ENCODE assay signal across 8 cellular contexts in genomic region chr17:42252528-42253172, GRCh38. TPM values are rescaled to one million over a fixed set of nuclear protein-coding genes. Genes with fewer than 3 reads are reported as not detected.
DNase-seq lines count a peak whose midpoint lies in the region; ATAC-seq lines count a peak whose summit lies in the region.
"Had no signal": no experiment of that assay in that cellular context is flagged by ENCODE, and none has a peak within 500 bp of the region (broad histone marks: within the 10 kb centered on the region; RNA-seq: fewer than 3 reads in every experiment).

No MANE protein-coding gene starts in this region.

- H3K4me1 Mint-ChIP-seq in T-cell, result peaks cover 75 to 79% (median 76%) of the 10 kb centered on the region in 3 donors
- peaks cover 40 to 57% of the 10 kb centered on the region in 2 donors for H3K4me1 Mint-ChIP-seq in effector memory CD8-positive, alpha-beta T cell (ENCODE audit: low read depth in 2 of 2)

- no peak for ATAC-seq in T-cell (replicated peaks in 1 of 4)
- ATAC-seq in effector memory CD8-positive, alpha-beta T cell (replicated peaks), result no peak

- H3K36me3 Mint-ChIP-seq in T-cell, result peaks cover 10% of the 10 kb centered on the region
- H3K36me3 Mint-ChIP-seq in effector memory CD8-positive, alpha-beta T cell (ENCODE audit: insufficient read depth), result peaks cover 26% of the 10 kb centered on the region

- H3K9me3 Mint-ChIP-seq in T-cell, result no peaks in the 10 kb centered on the region
- no peaks in the 10 kb centered on the region for H3K9me3 Mint-ChIP-seq in effector memory CD8-positive, alpha-beta T cell

- H3K27me3 Mint-ChIP-seq in T-cell, result no peaks in the 10 kb centered on the region
- H3K27me3 Mint-ChIP-seq in effector memory CD8-positive, alpha-beta T cell, result no peaks in the 10 kb centered on the region

- H3K4me3 Mint-ChIP-seq in T-cell, result peak overlapping the region in 1 of 3 donors; percentile 11
- peak overlapping the region in 1 of 2 donors; percentile 3 for H3K4me3 Mint-ChIP-seq in effector memory CD8-positive, alpha-beta T cell

- peak; percentile 32 for DNase-seq in HPDE6-E6E7 (ENCODE audit: extremely low spot score)
- DNase-seq in T-cell, result no peak
- DNase-seq in effector memory CD8-positive, alpha-beta T cell, result no peak
- DNase-seq in pulmonary artery endothelial cell (ENCODE audit: low read depth, low spot score), result peak; percentile 64
- no peak for DNase-seq in NCI-H1930 (lab: John Stamatoyannopoulos, UW)
- DNase-seq in NCI-H2029 treated with DMSO at 0.1 percent for 48 hours (lab: John Stamatoyannopoulos, UW), result no peak
- no peak for DNase-seq in NCI-H2081 treated with DMSO at 0.1 percent for 48 hours (lab: John Stamatoyannopoulos, UW)
- DNase-seq: testis had no signal

- CTCF ChIA-PET in T-cell (lab: Charles Lee), result interaction anchor here in 1 of 2 donors (0.9 to 1.5 kb wide), 2 partner anchors 11 to 22 kb away, joined by 3 to 5 read pairs; no protein-coding TSS in a partner anchor

- H3K27ac Mint-ChIP-seq in T-cell, result peak overlapping the region; percentile 88 to 92
- peak overlapping the region; percentile 74 to 100 for H3K27ac Mint-ChIP-seq in effector memory CD8-positive, alpha-beta T cell

- POLR2A ChIA-PET in T-cell (lab: Charles Lee), result interaction anchor here in 1 of 2 donors (0.6 to 1.5 kb wide), 3 partner anchors 15 to 29 kb away, joined by 3 to 12 read pairs (median 5); no protein-coding TSS in a partner anchor

RNA-seq across cellular contexts. Expression of gene STAT5B, which starts 23.5 kb away (rescaled TPM):
- 100 to 1,000 TPM; 178 to 205 (median 186) TPM for total RNA-seq in T-cell
- total RNA-seq in pulmonary artery endothelial cell, result 48.5 and 54.3 TPM in 2 replicates

RNA-seq across cellular contexts. Expression of gene STAT5A, which starts 35.6 kb away (rescaled TPM):
- total RNA-seq in T-cell (100 to 1,000 TPM; 141 to 160 (median 147) TPM), pulmonary artery endothelial cell (33.9 and 36.1 TPM in 2 replicates)

RNA-seq across cellular contexts. Expression of gene GHDC, which starts 58.4 kb away (rescaled TPM):
- total RNA-seq in T-cell, result 10 to 100 TPM; 15.8 to 26.2 (median 22.5) TPM
- total RNA-seq in pulmonary artery endothelial cell, result 14.3 and 16.2 TPM in 2 replicates

Comparison
In these comparisons a context has a peak if more than half of its experiments do, and no peak if none do; other contexts are left out.
1. DNase-seq: peak in HPDE6-E6E7 (single experiment) and pulmonary artery endothelial cell (single experiment); none in T-cell (0 of 34), effector memory CD8-positive, alpha-beta T cell (0 of 3), NCI-H1930 (0 of 2), NCI-H2029 treated with DMSO at 0.1 percent for 48 hours (single experiment) and NCI-H2081 treated with DMSO at 0.1 percent for 48 hours (single experiment).